ENCODE assay signal across 18 cellular contexts in genomic region chr21:46268371-46268770, GRCh38. TPM values are rescaled to one million over a fixed set of nuclear protein-coding genes. Genes with fewer than 3 reads are reported as not detected.
A peak's percentile ranks its signal among the peaks of the same experiment; 100 is the strongest.
DNase-seq lines count a peak whose midpoint lies in the region; ATAC-seq and TF ChIP-seq lines count a peak whose summit lies in the region.
"Had no signal": no experiment of that assay in that cellular context is flagged by ENCODE, and none has a peak within 500 bp of the region (broad histone marks: within the 10 kb centered on the region; RNA-seq: fewer than 3 reads in every experiment).

No MANE protein-coding gene starts in this region.

- H3K27me3 Mint-ChIP-seq in nephron progenitor cell (ENCODE audit: low read depth, poor library complexity) = no peaks in the 10 kb centered on the region
- H3K27me3 Mint-ChIP-seq: B cell had no signal

- peaks cover 19% of the 10 kb centered on the region for H3K4me1 ChIP-seq in Panc1 (ENCODE audit: control insufficient read depth, insufficient read depth, low read length)
- H3K4me1 ChIP-seq: BLaER1 treated with 17β-estradiol and CSF1 and Interleukin-3, amounts not matched to agents 10 nM and 100 nM; HAP-1 had no signal

- in situ Hi-C loops in G401 (cut with HindIII; ENCODE audit: low sequenced_read_pairs) (no loop called here), Panc1 (cut with HindIII; ENCODE audit: low pct_unique_long_range_greater_than_20kb, low sequenced_read_pairs) (no loop called here)

- H3K9me3 Mint-ChIP-seq in nephron progenitor cell = no peaks in the 10 kb centered on the region
- H3K9me3 Mint-ChIP-seq: CD8-positive, alpha-beta T cell had no signal

- peaks cover 2% of the 10 kb centered on the region; the same call in 1 of the 2 replicates for H3K36me3 ChIP-seq in Panc1 (ENCODE audit: control insufficient read depth, insufficient read depth, low read length)

- H3K4me3 ChIP-seq in Panc1 (ENCODE audit: low read depth in 2 of 2, low read length in 2 of 2) = no peak overlapping the region
- H3K4me3 ChIP-seq: BLaER1 treated with 17β-estradiol and CSF1 and Interleukin-3, amounts not matched to agents 10 nM and 100 nM; GM23248; HAP-1 had no signal

- no peak for TF ChIP-seq CTCF in Panc1 (IDR thresholded peaks at IDR 0.05)
- no peak for TF ChIP-seq CTCF in nephron progenitor cell (IDR thresholded peaks at IDR 0.05)

- DNase-seq in G401 (ENCODE audit: low spot score) (peak; percentile 75), Panc1 (ENCODE audit: low read depth, low spot score) (no peak), cerebellar cortex (ENCODE audit: low spot score) (peak; percentile 71), nephron progenitor cell (no peak), NCI-H1930 (lab: John Stamatoyannopoulos, UW) (no peak), NOMO-1 (lab: John Stamatoyannopoulos, UW; ENCODE audit: unreplicated experiment in 2 of 2) (no peak)
- DNase-seq in stimulated activated CD4-positive, alpha-beta T cell treated with anti-CD3 and anti-CD28 coated beads, Interleukin-2, amount 100 ng/mL, for 24 hours = no peak
- DNase-seq: Calu3; CD8-positive, alpha-beta T cell; DMS 273 treated with DMSO at 0.1 percent for 48 hours; DMS53; DND-41; EL; GM23248 had no signal

- CTCF ChIA-PET in Panc1 (lab: Charles Lee) = no interaction called here

- no peak overlapping the region for H3K4me3 Mint-ChIP-seq in nephron progenitor cell
- H3K4me3 Mint-ChIP-seq: B cell; CD8-positive, alpha-beta T cell had no signal

- H3K27me3 ChIP-seq in Panc1 (ENCODE audit: control insufficient read depth, insufficient read depth, low read length) = no peaks in the 10 kb centered on the region
- H3K27me3 ChIP-seq: BLaER1 treated with 17β-estradiol and CSF1 and Interleukin-3, amounts not matched to agents 10 nM and 100 nM had no signal

- peaks cover 59% of the 10 kb centered on the region for H3K36me3 Mint-ChIP-seq in nephron progenitor cell (ENCODE audit: low read depth)

- intact Hi-C loops in Panc1 (cut with micrococcal nuclease; ENCODE audit: unreplicated experiment) = no loop called here

- ATAC-seq in Panc1 = no peak
- ATAC-seq: CD8-positive, alpha-beta T cell had no signal

- no peaks in the 10 kb centered on the region for H3K9me3 ChIP-seq in Panc1 (ENCODE audit: control insufficient read depth, insufficient read depth, low read depth, low read length)
- H3K9me3 ChIP-seq: BLaER1 treated with 17β-estradiol and CSF1 and Interleukin-3, amounts not matched to agents 10 nM and 100 nM; HAP-1 had no signal

- H3K27ac Mint-ChIP-seq in nephron progenitor cell = peak overlapping the region; percentile 77
- H3K27ac Mint-ChIP-seq: B cell; CD8-positive, alpha-beta T cell had no signal

- no TSS peak for BruUV-seq in Panc1 (replicated peaks; lab: Mats Ljungman, UMichigan)

- POLR2A ChIA-PET in Panc1 (lab: Charles Lee) = interaction anchor here (0.7 kb wide), 1 partner anchor 298 kb away, joined by 3 read pairs; no protein-coding TSS in a partner anchor

- H3K27ac ChIP-seq in Panc1 (ENCODE audit: low read length) = peak overlapping the region; percentile 61; the same call in 1 of the 2 replicates
- H3K27ac ChIP-seq: BLaER1 treated with 17β-estradiol and CSF1 and Interleukin-3, amounts not matched to agents 10 nM and 100 nM; GM23248; HL-60 had no signal

- no peaks in the 10 kb centered on the region for H3K4me1 Mint-ChIP-seq in nephron progenitor cell
- H3K4me1 Mint-ChIP-seq: B cell had no signal

RNA-seq across cellular contexts. Expression of gene MCM3AP, which starts 17.0 kb away (rescaled TPM):
- 102 and 127 TPM in 2 replicates for total RNA-seq in G401 (2014; rRNA removed; shearing (Covaris generic))
- 95.0 TPM for total RNA-seq in Panc1 (2021; ENCODE audit: unreplicated experiment)
- polyA plus RNA-seq in Panc1 (2012; ENCODE audit: insufficient read length) = 45.3 TPM

RNA-seq across cellular contexts. Expression of gene YBEY, which starts 17.8 kb away (rescaled TPM):
- total RNA-seq in G401 (2014; rRNA removed; shearing (Covaris generic)) = 29.0 and 52.6 TPM in 2 replicates
- total RNA-seq in Panc1 (2021; ENCODE audit: unreplicated experiment) = 10.7 TPM
- polyA plus RNA-seq in Panc1 (2012; ENCODE audit: insufficient read length) = 10.1 TPM

RNA-seq across cellular contexts. Expression of gene LSS, which starts 39.8 kb away (rescaled TPM):
- total RNA-seq in G401 (2014; rRNA removed; shearing (Covaris generic)) = 59.4 and 66.8 TPM in 2 replicates
- total RNA-seq in Panc1 (2021; ENCODE audit: unreplicated experiment) = 111 TPM
- polyA plus RNA-seq in Panc1 (2012; ENCODE audit: insufficient read length) = 86.2 TPM

RNA-seq across cellular contexts. Expression of gene C21orf58, which starts 55.3 kb away (rescaled TPM):
- 7.9 and 8.2 TPM in 2 replicates for total RNA-seq in G401 (2014; rRNA removed; shearing (Covaris generic))
- total RNA-seq in Panc1 (2021; ENCODE audit: unreplicated experiment) = 12.7 TPM
- polyA plus RNA-seq in Panc1 (2012; ENCODE audit: insufficient read length) = 3.8 TPM

RNA-seq across cellular contexts. Expression of gene PCNT, which starts 55.6 kb away (rescaled TPM):
- 14.3 and 33.5 TPM in 2 replicates for total RNA-seq in G401 (2014; rRNA removed; shearing (Covaris generic))
- 44.3 TPM for total RNA-seq in Panc1 (2021; ENCODE audit: unreplicated experiment)
- 24.4 TPM for polyA plus RNA-seq in Panc1 (2012; ENCODE audit: insufficient read length)

Comparison
In these comparisons a context has a peak if more than half of its experiments do, and no peak if none do; other contexts are left out.
1. DNase-seq: peak in G401 (single experiment) and cerebellar cortex (single experiment); none in Panc1 (single experiment), nephron progenitor cell (single experiment), stimulated activated CD4-positive, alpha-beta T cell treated with anti-CD3 and anti-CD28 coated beads, Interleukin-2, amount 100 ng/mL, for 24 hours (0 of 2), NCI-H1930 (0 of 2) and NOMO-1 (0 of 2).